ENCODE assay signal across 22 cellular contexts in the genomic region with DNA sequence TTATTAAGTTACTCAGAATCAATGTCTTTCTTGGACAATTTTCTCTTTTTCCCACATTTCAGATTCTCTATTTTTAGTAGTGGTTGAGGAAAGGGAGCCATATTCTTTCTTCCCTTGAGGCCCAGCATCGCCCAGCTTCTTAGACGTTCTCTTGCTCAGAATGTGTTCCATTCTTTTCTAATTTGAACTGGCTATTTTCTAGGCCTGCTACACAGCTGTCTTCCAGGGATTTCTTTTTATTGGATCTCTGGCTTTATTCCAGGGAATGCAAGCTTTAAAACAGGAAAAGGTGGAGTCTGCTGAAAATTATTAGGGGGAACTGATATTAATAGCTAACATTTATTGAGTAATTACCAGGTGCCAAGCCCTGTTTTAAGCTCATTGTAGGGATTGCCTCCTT. TPM values are rescaled to one million over a fixed set of nuclear protein-coding genes. Genes with fewer than 3 reads are reported as not detected.
"Had no signal": no experiment of that assay in that cellular context is flagged by ENCODE, and none has a peak within 500 bp of the region (broad histone marks: within the 10 kb centered on the region; RNA-seq: fewer than 3 reads in every experiment).

No MANE protein-coding gene starts in this region.

- H3K4me1 ChIP-seq: foreskin keratinocyte had no signal

- H3K9me3 ChIP-seq: esophagus squamous epithelium, ovary, sigmoid colon, SJSA1 had no signal

- H3K4me1 Mint-ChIP-seq: activated naive CD4-positive, alpha-beta T cell treated with anti-CD3 and anti-CD28 coated beads, Interleukin-2, amount 10 ng/mL, durations not matched to agents 7 days and 5 days had no signal

- H3K4me3 Mint-ChIP-seq: activated naive CD4-positive, alpha-beta T cell treated with anti-CD3 and anti-CD28 coated beads, Interleukin-2, amount 10 ng/mL, durations not matched to agents 7 days and 5 days; activated naive CD8-positive, alpha-beta T cell treated with anti-CD3 and anti-CD28 coated beads, Interleukin-2, amount 50 U/mL, for 24 hours; naive thymus-derived CD4-positive, alpha-beta T cell had no signal

- DNase-seq: activated CD4-positive, alpha-beta T cell treated with anti-CD3 and anti-CD28 coated beads for 1 hour; activated CD8-positive, alpha-beta memory T cell treated with anti-CD3 and anti-CD28 coated beads for 24 hours; activated CD8-positive, alpha-beta memory T cell treated with anti-CD3 and anti-CD28 coated beads, Interleukin-2, amount 50 U/mL, for 48 hours; activated effector memory CD4-positive, alpha-beta T cell treated with Interleukin-2 at 50 U/mL for 16 hours; activated naive CD4-positive, alpha-beta T cell treated with anti-CD3 and anti-CD28 coated beads, Interleukin-2, amount 10 ng/mL, durations not matched to agents 7 days and 5 days; activated naive CD8-positive, alpha-beta T cell treated with anti-CD3 and anti-CD28 coated beads, Interleukin-2, amount 50 U/mL, for 24 hours; activated T-cell treated with anti-CD3 and anti-CD28 coated beads, Interleukin-2, amount 50 U/mL, for 48 hours; anterior cingulate cortex; brain microvascular endothelial cell; effector CD8-positive, alpha-beta T cell; esophagus squamous epithelium; foreskin keratinocyte; glutamatergic neuron; kidney; naive thymus-derived CD4-positive, alpha-beta T cell; sigmoid colon; stimulated activated naive CD8-positive, alpha-beta T cell treated with anti-CD3 and anti-CD28 coated beads, Interleukin-15, Interleukin-2, amounts not matched to agents 100 U/mL and 50 U/mL, for 24 hours; T-helper 2 cell; trophoblast cell; WERI-Rb-1 had no signal

- H3K27me3 ChIP-seq: brain microvascular endothelial cell, esophagus squamous epithelium, ovary, sigmoid colon, SJSA1 had no signal

- H3K27ac Mint-ChIP-seq: activated naive CD4-positive, alpha-beta T cell treated with anti-CD3 and anti-CD28 coated beads, Interleukin-2, amount 10 ng/mL, durations not matched to agents 7 days and 5 days; activated naive CD8-positive, alpha-beta T cell treated with anti-CD3 and anti-CD28 coated beads, Interleukin-2, amount 50 U/mL, for 24 hours; naive thymus-derived CD4-positive, alpha-beta T cell had no signal

- H3K9me3 Mint-ChIP-seq: activated naive CD4-positive, alpha-beta T cell treated with anti-CD3 and anti-CD28 coated beads, Interleukin-2, amount 10 ng/mL, durations not matched to agents 7 days and 5 days; activated naive CD8-positive, alpha-beta T cell treated with anti-CD3 and anti-CD28 coated beads, Interleukin-2, amount 50 U/mL, for 24 hours had no signal

- H3K27me3 Mint-ChIP-seq: activated naive CD8-positive, alpha-beta T cell treated with anti-CD3 and anti-CD28 coated beads, Interleukin-2, amount 50 U/mL, for 24 hours had no signal

- H3K36me3 Mint-ChIP-seq: activated naive CD4-positive, alpha-beta T cell treated with anti-CD3 and anti-CD28 coated beads, Interleukin-2, amount 10 ng/mL, durations not matched to agents 7 days and 5 days; naive thymus-derived CD4-positive, alpha-beta T cell had no signal

- H3K27ac ChIP-seq: brain microvascular endothelial cell, esophagus squamous epithelium, foreskin keratinocyte, SJSA1, WERI-Rb-1 had no signal

- H3K36me3 ChIP-seq: brain microvascular endothelial cell, esophagus squamous epithelium, ovary, sigmoid colon, SJSA1, WERI-Rb-1 had no signal

- H3K4me3 ChIP-seq: esophagus squamous epithelium, ovary, sigmoid colon, SJSA1 had no signal

RNA-seq across cellular contexts. Expression of a gene that starts 58.4 kb away (rescaled TPM):
- total RNA-seq: SJSA1 had no signal
- polyA plus RNA-seq: naive thymus-derived CD4-positive, alpha-beta T cell had no signal
